In the genomic region with DNA sequence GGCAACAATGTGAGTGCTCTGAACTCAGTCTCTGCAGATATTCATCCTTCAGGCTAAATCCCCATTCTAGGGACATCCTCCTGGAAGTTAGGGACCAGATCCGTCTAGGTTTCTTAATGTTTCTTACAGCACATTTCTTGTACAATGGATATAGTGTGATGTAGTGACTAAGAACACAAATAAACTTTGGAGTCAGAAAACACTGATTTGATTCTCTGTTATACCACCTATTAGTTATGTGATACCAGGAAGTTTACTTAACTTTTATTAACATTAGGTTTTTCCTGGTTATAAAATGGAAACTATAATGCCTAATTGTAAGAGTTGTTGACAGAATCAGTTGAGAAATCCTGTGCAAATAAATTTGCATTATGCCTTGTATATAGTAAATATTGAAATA, we compare ENCODE assay signal across 25 cellular contexts.
"Had no signal": no experiment of that assay in that cellular context is flagged by ENCODE, and none has a peak within 500 bp of the region (broad histone marks: within the 10 kb centered on the region; RNA-seq: fewer than 3 reads in every experiment).

No MANE protein-coding gene starts in this region.

- ATAC-seq: activated T-cell treated with anti-CD3 and anti-CD28 coated beads, Interleukin-2, amount 50 U/mL, for 72 hours; esophagus mucosa; heart left ventricle; pancreas; sciatic nerve; stimulated activated memory B cell treated with anti-CD40 and anti-IgM and Interleukin-4, amounts not matched to agents 10 μg/mL and 1 μg/mL and 100 μg/mL, for 72 hours; stimulated activated naive CD8-positive, alpha-beta T cell treated with anti-CD3 and anti-CD28 coated beads, Interleukin-15, amount 100 ng/mL, for 72 hours had no signal

- DNase-seq: activated CD4-positive, alpha-beta T cell treated with anti-CD3 and anti-CD28 coated beads for 4 hours; activated CD4-positive, alpha-beta T cell treated with anti-CD3 and anti-CD28 coated beads, Interleukin-2, amount 50 U/mL, for 4 hours; activated naive CD4-positive, alpha-beta T cell; activated T-cell treated with anti-CD3 and anti-CD28 coated beads for 4 hours; activated T-cell treated with anti-CD3 and anti-CD28 coated beads, Interleukin-2, amount 50 U/mL, for 72 hours; anterior cingulate cortex; endodermal cell; heart left ventricle; hypothalamus; immature natural killer cell; naive B cell; nephron progenitor cell; pancreas; retina; stimulated activated CD4-positive, alpha-beta T cell treated with anti-CD3 and anti-CD28 coated beads, Interleukin-4, amount 100 ng/mL, for 24 hours; stimulated activated CD8-positive, alpha-beta memory T cell treated with anti-CD3 and anti-CD28 coated beads, Interleukin-4, amount 100 ng/mL, for 48 hours; stimulated activated naive CD8-positive, alpha-beta T cell treated with anti-CD3 and anti-CD28 coated beads, Interleukin-15, amount 100 ng/mL, for 72 hours; substantia nigra; uterus had no signal

- H3K9me3 ChIP-seq: pancreas, prostate gland, uterus had no signal

- H3K4me1 ChIP-seq: heart left ventricle, pancreas, prostate gland, uterus had no signal

- H3K27me3 ChIP-seq: heart left ventricle, pancreas, uterus had no signal

- H3K36me3 ChIP-seq: heart left ventricle, pancreas, prostate gland, uterus had no signal

- H3K27ac ChIP-seq: heart left ventricle, pancreas, prostate gland, skin epidermis, uterus, VCaP had no signal

- H3K4me3 ChIP-seq: heart left ventricle, pancreas, prostate gland, skin epidermis, uterus had no signal
